ENCODE assay signal across 8 cellular contexts in genomic region chr19:7682175-7682855, GRCh38. TPM values are rescaled to one million over a fixed set of nuclear protein-coding genes. Genes with fewer than 3 reads are reported as not detected.
DNase-seq lines count a peak whose midpoint lies in the region; ATAC-seq lines count a peak whose summit lies in the region.

No MANE protein-coding gene starts in this region.

- ATAC-seq in stimulated activated naive CD8-positive, alpha-beta T cell treated with anti-CD3 and anti-CD28 coated beads, Interleukin-15, amount 100 ng/mL, for 72 hours, result no peak
- no peak for ATAC-seq in GM21825 (IDR thresholded peaks at IDR 0.05; ENCODE audit: unreplicated experiment)

- no peaks in the 10 kb centered on the region for H3K9me3 Mint-ChIP-seq in T-helper 2 cell treated with Interferon-gamma antibody and Interleukin-4, amounts not matched to agents 5 μg/mL and 100 μg/mL, for 36 hours
- no peaks in the 10 kb centered on the region for H3K9me3 Mint-ChIP-seq in activated T-helper 2 cell treated with anti-CD3 and anti-CD28 coated beads, Interferon-gamma antibody, Interleukin-2, Interleukin-4, amounts not matched to agents 10 μg/mL and 5 μg/mL and 100 μg/mL, durations not matched to agents 14 hours and 24 hours and 36 hours
- H3K9me3 Mint-ChIP-seq in immature natural killer cell, result peaks cover 0 to 1% (median 0%) of the 10 kb centered on the region in 6 donors
- H3K9me3 Mint-ChIP-seq in stimulated activated naive CD8-positive, alpha-beta T cell treated with anti-CD3 and anti-CD28 coated beads, Interleukin-15, amount 100 ng/mL, for 72 hours, result no peaks in the 10 kb centered on the region

- H3K27me3 Mint-ChIP-seq in T-helper 2 cell treated with Interferon-gamma antibody and Interleukin-4, amounts not matched to agents 5 μg/mL and 100 μg/mL, for 36 hours (ENCODE audit: low read depth), result peaks cover 4% of the 10 kb centered on the region
- H3K27me3 Mint-ChIP-seq in activated T-helper 2 cell treated with anti-CD3 and anti-CD28 coated beads, Interferon-gamma antibody, Interleukin-2, Interleukin-4, amounts not matched to agents 10 μg/mL and 5 μg/mL and 100 μg/mL, durations not matched to agents 14 hours and 24 hours and 36 hours (ENCODE audit: low read depth), result peaks cover 14% of the 10 kb centered on the region
- H3K27me3 Mint-ChIP-seq in immature natural killer cell (ENCODE audit: low read depth in 3 of 3), result peaks cover 18 to 24% (median 22%) of the 10 kb centered on the region in 3 donors
- peaks cover 13% of the 10 kb centered on the region for H3K27me3 Mint-ChIP-seq in stimulated activated naive CD8-positive, alpha-beta T cell treated with anti-CD3 and anti-CD28 coated beads, Interleukin-15, amount 100 ng/mL, for 72 hours

- no peak overlapping the region for H3K27ac Mint-ChIP-seq in T-helper 2 cell treated with Interferon-gamma antibody and Interleukin-4, amounts not matched to agents 5 μg/mL and 100 μg/mL, for 36 hours
- no peak overlapping the region for H3K27ac Mint-ChIP-seq in activated T-helper 2 cell treated with anti-CD3 and anti-CD28 coated beads, Interferon-gamma antibody, Interleukin-2, Interleukin-4, amounts not matched to agents 10 μg/mL and 5 μg/mL and 100 μg/mL, durations not matched to agents 14 hours and 24 hours and 36 hours
- H3K27ac Mint-ChIP-seq in immature natural killer cell, result peak overlapping the region in 2 of 6 donors; percentile 83 to 87
- peak overlapping the region in 1 of 2 donors; percentile 85 for H3K27ac Mint-ChIP-seq in stimulated activated naive CD8-positive, alpha-beta T cell treated with anti-CD3 and anti-CD28 coated beads, Interleukin-15, amount 100 ng/mL, for 72 hours

- peaks cover 7% of the 10 kb centered on the region for H3K36me3 Mint-ChIP-seq in T-helper 2 cell treated with Interferon-gamma antibody and Interleukin-4, amounts not matched to agents 5 μg/mL and 100 μg/mL, for 36 hours (ENCODE audit: low read depth)
- peaks cover 14% of the 10 kb centered on the region for H3K36me3 Mint-ChIP-seq in activated T-helper 2 cell treated with anti-CD3 and anti-CD28 coated beads, Interferon-gamma antibody, Interleukin-2, Interleukin-4, amounts not matched to agents 10 μg/mL and 5 μg/mL and 100 μg/mL, durations not matched to agents 14 hours and 24 hours and 36 hours (ENCODE audit: low read depth)
- peaks cover 0 to 8% (median 3%) of the 10 kb centered on the region in 3 donors for H3K36me3 Mint-ChIP-seq in immature natural killer cell

- intact Hi-C loops in activated T-helper 2 cell treated with anti-CD3 and anti-CD28 coated beads, Interferon-gamma antibody, Interleukin-2, Interleukin-4, amounts not matched to agents 10 μg/mL and 5 μg/mL and 100 μg/mL, durations not matched to agents 14 hours and 24 hours and 36 hours (cut with micrococcal nuclease), result no loop called here

- peaks cover 17% of the 10 kb centered on the region for H3K4me1 Mint-ChIP-seq in T-helper 2 cell treated with Interferon-gamma antibody and Interleukin-4, amounts not matched to agents 5 μg/mL and 100 μg/mL, for 36 hours (ENCODE audit: low read depth)
- peaks cover 29% of the 10 kb centered on the region for H3K4me1 Mint-ChIP-seq in activated T-helper 2 cell treated with anti-CD3 and anti-CD28 coated beads, Interferon-gamma antibody, Interleukin-2, Interleukin-4, amounts not matched to agents 10 μg/mL and 5 μg/mL and 100 μg/mL, durations not matched to agents 14 hours and 24 hours and 36 hours (ENCODE audit: low read depth)
- peaks cover 14 to 21% of the 10 kb centered on the region in 2 donors for H3K4me1 Mint-ChIP-seq in immature natural killer cell
- H3K4me1 Mint-ChIP-seq in stimulated activated naive CD8-positive, alpha-beta T cell treated with anti-CD3 and anti-CD28 coated beads, Interleukin-15, amount 100 ng/mL, for 72 hours, result peaks cover 63% of the 10 kb centered on the region

- peak overlapping the region; percentile 90 for H3K4me3 Mint-ChIP-seq in T-helper 2 cell treated with Interferon-gamma antibody and Interleukin-4, amounts not matched to agents 5 μg/mL and 100 μg/mL, for 36 hours
- H3K4me3 Mint-ChIP-seq in activated T-helper 2 cell treated with anti-CD3 and anti-CD28 coated beads, Interferon-gamma antibody, Interleukin-2, Interleukin-4, amounts not matched to agents 10 μg/mL and 5 μg/mL and 100 μg/mL, durations not matched to agents 14 hours and 24 hours and 36 hours (ENCODE audit: low read depth), result peak overlapping the region; percentile 90
- H3K4me3 Mint-ChIP-seq in immature natural killer cell, result peak overlapping the region; percentile 84 to 89 (median 88)
- peak overlapping the region; percentile 95 to 99 for H3K4me3 Mint-ChIP-seq in stimulated activated naive CD8-positive, alpha-beta T cell treated with anti-CD3 and anti-CD28 coated beads, Interleukin-15, amount 100 ng/mL, for 72 hours

- no peak for DNase-seq in T-helper 2 cell treated with Interferon-gamma antibody and Interleukin-4, amounts not matched to agents 5 μg/mL and 100 μg/mL, for 36 hours (ENCODE audit: low spot score)
- DNase-seq in T-helper 2 cell, result no peak
- DNase-seq in activated T-helper 2 cell treated with anti-CD3 and anti-CD28 coated beads, Interferon-gamma antibody, Interleukin-2, Interleukin-4, amounts not matched to agents 10 μg/mL and 5 μg/mL and 100 μg/mL, durations not matched to agents 14 hours and 24 hours and 36 hours (ENCODE audit: low spot score), result no peak
- DNase-seq in immature natural killer cell, result no peak
- DNase-seq in stimulated activated naive CD8-positive, alpha-beta T cell treated with anti-CD3 and anti-CD28 coated beads, Interleukin-15, amount 100 ng/mL, for 72 hours, result no peak
- DNase-seq in NCI-H1694 treated with DMSO at 0.1 percent for 48 hours (lab: John Stamatoyannopoulos, UW), result no peak
- DNase-seq in AG20443 (ENCODE audit: low spot score), result no peak

RNA-seq across cellular contexts. Expression of gene TRAPPC5, which starts 1.7 kb away (rescaled TPM):
- total RNA-seq in activated T-helper 2 cell treated with anti-CD3 and anti-CD28 coated beads, Interferon-gamma antibody, Interleukin-2, Interleukin-4, amounts not matched to agents 10 μg/mL and 5 μg/mL and 100 μg/mL, durations not matched to agents 14 hours and 24 hours and 36 hours, result 88.9 and 92.4 TPM in 2 replicates
- 100 to 1,000 TPM; 109 to 217 (median 115) TPM for polyA plus RNA-seq in immature natural killer cell

RNA-seq across cellular contexts. Expression of gene MCEMP1, which starts 5.4 kb away (rescaled TPM):
- total RNA-seq in activated T-helper 2 cell treated with anti-CD3 and anti-CD28 coated beads, Interferon-gamma antibody, Interleukin-2, Interleukin-4, amounts not matched to agents 10 μg/mL and 5 μg/mL and 100 μg/mL, durations not matched to agents 14 hours and 24 hours and 36 hours, result not detected in 2 replicates
- polyA plus RNA-seq in immature natural killer cell, result under 1 TPM in 1 of 3 donors, not detected in 2; 0.14 TPM

RNA-seq across cellular contexts. Expression of gene RETN, which starts 13.5 kb away (rescaled TPM):
- total RNA-seq in activated T-helper 2 cell treated with anti-CD3 and anti-CD28 coated beads, Interferon-gamma antibody, Interleukin-2, Interleukin-4, amounts not matched to agents 10 μg/mL and 5 μg/mL and 100 μg/mL, durations not matched to agents 14 hours and 24 hours and 36 hours, result not detected in 2 replicates
- polyA plus RNA-seq in immature natural killer cell, result 1 to 10 TPM in 1 of 3 donors, not detected in 2; 1.4 TPM

RNA-seq across cellular contexts. Expression of gene FCER2, which starts 19.6 kb away (rescaled TPM):
- total RNA-seq in activated T-helper 2 cell treated with anti-CD3 and anti-CD28 coated beads, Interferon-gamma antibody, Interleukin-2, Interleukin-4, amounts not matched to agents 10 μg/mL and 5 μg/mL and 100 μg/mL, durations not matched to agents 14 hours and 24 hours and 36 hours, result 0.46 and 0.99 TPM in 2 replicates
- polyA plus RNA-seq in immature natural killer cell, result under 1 TPM in 2 of 3 donors, not detected in 1; 0.29 to 0.50 TPM

RNA-seq across cellular contexts. Expression of gene STXBP2, which starts 45.4 kb away (rescaled TPM):
- total RNA-seq in activated T-helper 2 cell treated with anti-CD3 and anti-CD28 coated beads, Interferon-gamma antibody, Interleukin-2, Interleukin-4, amounts not matched to agents 10 μg/mL and 5 μg/mL and 100 μg/mL, durations not matched to agents 14 hours and 24 hours and 36 hours, result 96.3 and 104 TPM in 2 replicates
- 100 to 1,000 TPM in 2 of 3 donors, 10 to 100 TPM in 1; 73.7 to 115 (median 100) TPM for polyA plus RNA-seq in immature natural killer cell
